Comparison of ENCODE assay signal across 1 cellular context in the genomic region with DNA sequence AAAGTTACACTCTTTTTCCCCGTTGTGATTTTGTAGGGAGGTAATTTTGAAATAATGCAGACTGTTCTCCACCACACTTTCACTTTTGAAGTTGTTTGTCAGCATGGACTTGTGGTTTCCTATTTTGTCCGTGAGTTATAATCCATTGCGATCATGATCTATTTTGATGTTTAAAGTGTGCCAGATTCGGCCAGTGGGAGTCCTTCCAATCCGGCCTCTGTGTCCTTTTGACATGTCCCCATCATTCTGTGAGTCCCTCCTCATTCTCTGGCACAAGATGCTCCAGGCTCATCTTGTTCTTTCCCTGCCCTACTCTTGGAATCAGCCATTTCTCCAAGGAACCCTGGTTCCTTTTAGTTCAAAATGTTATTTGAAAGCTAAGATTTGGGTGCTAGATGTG.
TF ChIP-seq lines count a peak whose summit lies in the region.

No MANE protein-coding gene starts in this region.

TF ChIP-seq in SK-N-SH, 30 proteins besides CTCF, POLR2A, EP300 and RAD21 (continued from another document):
- TF ChIP-seq, protein P1, sequence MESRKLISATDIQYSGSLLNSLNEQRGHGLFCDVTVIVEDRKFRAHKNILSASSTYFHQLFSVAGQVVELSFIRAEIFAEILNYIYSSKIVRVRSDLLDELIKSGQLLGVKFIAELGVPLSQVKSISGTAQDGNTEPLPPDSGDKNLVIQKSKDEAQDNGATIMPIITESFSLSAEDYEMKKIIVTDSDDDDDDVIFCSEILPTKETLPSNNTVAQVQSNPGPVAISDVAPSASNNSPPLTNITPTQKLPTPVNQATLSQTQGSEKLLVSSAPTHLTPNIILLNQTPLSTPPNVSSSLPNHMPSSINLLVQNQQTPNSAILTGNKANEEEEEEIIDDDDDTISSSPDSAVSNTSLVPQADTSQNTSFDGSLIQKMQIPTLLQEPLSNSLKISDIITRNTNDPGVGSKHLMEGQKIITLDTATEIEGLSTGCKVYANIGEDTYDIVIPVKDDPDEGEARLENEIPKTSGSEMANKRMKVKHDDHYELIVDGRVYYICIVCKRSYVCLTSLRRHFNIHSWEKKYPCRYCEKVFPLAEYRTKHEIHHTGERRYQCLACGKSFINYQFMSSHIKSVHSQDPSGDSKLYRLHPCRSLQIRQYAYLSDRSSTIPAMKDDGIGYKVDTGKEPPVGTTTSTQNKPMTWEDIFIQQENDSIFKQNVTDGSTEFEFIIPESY (IDR thresholded peaks at IDR 0.05; ENCODE audit: borderline replicate concordance, low read depth) = no peak
- TF ChIP-seq NFIC (IDR thresholded peaks at IDR 0.05; ENCODE audit: borderline replicate concordance) (no peak), TEAD4 (IDR thresholded peaks at IDR 0.05; ENCODE audit: borderline replicate concordance, insufficient read depth) (no peak)
- TF ChIP-seq, protein P2, sequence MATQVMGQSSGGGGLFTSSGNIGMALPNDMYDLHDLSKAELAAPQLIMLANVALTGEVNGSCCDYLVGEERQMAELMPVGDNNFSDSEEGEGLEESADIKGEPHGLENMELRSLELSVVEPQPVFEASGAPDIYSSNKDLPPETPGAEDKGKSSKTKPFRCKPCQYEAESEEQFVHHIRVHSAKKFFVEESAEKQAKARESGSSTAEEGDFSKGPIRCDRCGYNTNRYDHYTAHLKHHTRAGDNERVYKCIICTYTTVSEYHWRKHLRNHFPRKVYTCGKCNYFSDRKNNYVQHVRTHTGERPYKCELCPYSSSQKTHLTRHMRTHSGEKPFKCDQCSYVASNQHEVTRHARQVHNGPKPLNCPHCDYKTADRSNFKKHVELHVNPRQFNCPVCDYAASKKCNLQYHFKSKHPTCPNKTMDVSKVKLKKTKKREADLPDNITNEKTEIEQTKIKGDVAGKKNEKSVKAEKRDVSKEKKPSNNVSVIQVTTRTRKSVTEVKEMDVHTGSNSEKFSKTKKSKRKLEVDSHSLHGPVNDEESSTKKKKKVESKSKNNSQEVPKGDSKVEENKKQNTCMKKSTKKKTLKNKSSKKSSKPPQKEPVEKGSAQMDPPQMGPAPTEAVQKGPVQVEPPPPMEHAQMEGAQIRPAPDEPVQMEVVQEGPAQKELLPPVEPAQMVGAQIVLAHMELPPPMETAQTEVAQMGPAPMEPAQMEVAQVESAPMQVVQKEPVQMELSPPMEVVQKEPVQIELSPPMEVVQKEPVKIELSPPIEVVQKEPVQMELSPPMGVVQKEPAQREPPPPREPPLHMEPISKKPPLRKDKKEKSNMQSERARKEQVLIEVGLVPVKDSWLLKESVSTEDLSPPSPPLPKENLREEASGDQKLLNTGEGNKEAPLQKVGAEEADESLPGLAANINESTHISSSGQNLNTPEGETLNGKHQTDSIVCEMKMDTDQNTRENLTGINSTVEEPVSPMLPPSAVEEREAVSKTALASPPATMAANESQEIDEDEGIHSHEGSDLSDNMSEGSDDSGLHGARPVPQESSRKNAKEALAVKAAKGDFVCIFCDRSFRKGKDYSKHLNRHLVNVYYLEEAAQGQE (IDR thresholded peaks at IDR 0.05; ENCODE audit: low read depth, low read length) = no peak
TF ChIP-seq in SK-N-SH: peak in this region for 1.
